Comparison of ENCODE assay signal across 8 cellular contexts in genomic region chr7:96708872-96709271, GRCh38. TPM values are rescaled to one million over a fixed set of nuclear protein-coding genes. Genes with fewer than 3 reads are reported as not detected.
DNase-seq lines count a peak whose midpoint lies in the region; ATAC-seq and TF ChIP-seq lines count a peak whose summit lies in the region.

No MANE protein-coding gene starts in this region.

- 46 to 57% methylated on average over 5 of the region's 5 CpGs for WGBS in lung, 2 donors

- TF ChIP-seq CTCF in lung (IDR thresholded peaks at IDR 0.05; ENCODE audit: control extremely low read depth, extremely low read depth), result no peak

- peaks cover 6% of the 10 kb centered on the region for H3K9me3 ChIP-seq in adipocyte (ENCODE audit: control insufficient read depth, low read length)
- peaks cover 0 to 6% of the 10 kb centered on the region in 2 donors for H3K9me3 ChIP-seq in lung (ENCODE audit: control insufficient read depth in 2 of 2, insufficient read depth in 1 of 2, low read length in 1 of 2)

- peak; percentile 3 for ATAC-seq in GM18870 (IDR thresholded peaks at IDR 0.05; ENCODE audit: unreplicated experiment)
- ATAC-seq in HG03095 (IDR thresholded peaks at IDR 0.05; ENCODE audit: unreplicated experiment), result peak; percentile 9
- no peak for ATAC-seq in lung (ENCODE audit: insufficient read depth, low FRiP score)

- peak overlapping the region; percentile 97 for H3K9ac ChIP-seq in adipocyte (ENCODE audit: low read length)

- H3K4me3 ChIP-seq in adipocyte (ENCODE audit: low read length) (peak overlapping the region; percentile 100), lung (peak overlapping the region; percentile 78)

- DNase-seq in adipocyte (ENCODE audit: low read depth) (no peak), lung (ENCODE audit: low spot score) (no peak), GF-D8 (lab: John Stamatoyannopoulos, UW) (no peak), NCI-H1436 (lab: John Stamatoyannopoulos, UW) (no peak), NK-92 (lab: John Stamatoyannopoulos, UW; ENCODE audit: unreplicated experiment) (no peak)
- DNase-seq in stimulated activated CD4-positive, alpha-beta T cell treated with anti-CD3 and anti-CD28 coated beads, Interleukin-2, amount 100 ng/mL, for 24 hours, result no peak

- no peak overlapping the region for H3K27ac ChIP-seq in lung (ENCODE audit: low read depth in 1 of 2, low read length in 1 of 2)

- H3K27me3 ChIP-seq in adipocyte (replicated peaks; ENCODE audit: control insufficient read depth, insufficient read depth, low read length), result no peaks in the 10 kb centered on the region
- no peaks in the 10 kb centered on the region for H3K27me3 ChIP-seq in lung (ENCODE audit: control insufficient read depth, insufficient read depth)

- H3K36me3 ChIP-seq in adipocyte (ENCODE audit: control insufficient read depth, insufficient read depth, low read length, severe bottlenecking) (peaks cover 3% of the 10 kb centered on the region), lung (ENCODE audit: control insufficient read depth in 2 of 2, insufficient read depth in 2 of 2, low read length in 2 of 2) (peaks cover 0 to 2% of the 10 kb centered on the region in 2 donors)

- H3K4me1 ChIP-seq in adipocyte (ENCODE audit: control insufficient read depth, insufficient read depth, low read length) (peaks cover 20% of the 10 kb centered on the region), lung (ENCODE audit: control insufficient read depth in 2 of 2, insufficient read depth in 2 of 2, low read length in 2 of 2) (peaks cover 2 to 13% of the 10 kb centered on the region in 2 donors)

RNA-seq across cellular contexts. Expression of gene SEM1, which starts 0.8 kb away (rescaled TPM):
- 10 to 100 TPM; 47.0 to 71.1 TPM for total RNA-seq in lung
- polyA plus RNA-seq in lung, result 100 to 1,000 TPM in 1 of 2 donors, 10 to 100 TPM in 1; 57.0 to 190 TPM
